ENCODE assay signal across 32 cellular contexts in the genomic region with DNA sequence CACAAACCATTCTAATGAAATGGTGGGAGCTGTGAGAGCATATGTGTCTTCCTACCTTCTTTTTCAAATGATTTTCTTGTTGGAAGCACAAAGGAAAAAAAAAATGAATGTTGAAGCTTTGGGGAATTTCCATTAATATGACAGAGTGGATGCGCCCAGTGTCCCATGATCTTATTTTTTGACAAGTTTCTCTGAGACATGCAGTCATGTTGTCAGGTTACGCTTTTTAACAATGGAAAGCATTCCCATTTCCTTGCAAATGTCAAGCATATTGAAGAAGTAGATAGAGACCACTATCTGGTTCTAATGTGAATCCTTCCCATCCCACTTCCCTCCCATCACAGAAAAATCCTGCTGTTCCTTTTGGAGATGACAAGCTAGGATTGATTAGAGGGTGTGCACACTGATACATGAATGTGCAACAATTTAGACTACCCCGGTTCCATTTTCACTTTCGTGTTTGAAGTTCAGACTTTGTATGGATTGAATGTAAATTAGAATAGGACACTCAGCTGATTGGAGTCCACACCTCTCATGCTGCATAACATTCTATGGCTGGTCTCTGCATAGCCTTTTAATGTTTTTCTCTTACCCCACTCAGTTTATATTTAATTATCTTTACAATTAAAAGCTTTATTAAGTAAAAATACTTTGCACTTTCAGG.
"Had no signal": no experiment of that assay in that cellular context is flagged by ENCODE, and none has a peak within 500 bp of the region (broad histone marks: within the 10 kb centered on the region; RNA-seq: fewer than 3 reads in every experiment).

No MANE protein-coding gene starts in this region.

- ATAC-seq: activated CD8-positive, alpha-beta T cell treated with anti-CD3 and anti-CD28 coated beads for 36 hours; activated naive CD4-positive, alpha-beta T cell treated with anti-CD3 and anti-CD28 coated beads, Interleukin-2, amount 50 U/mL, for 72 hours; activated T-cell treated with anti-CD3 and anti-CD28 coated beads, Interleukin-2, amount 50 U/mL, for 4 hours; activated T-cell treated with anti-CD3 and anti-CD28 coated beads, Interleukin-2, amount 50 U/mL, for 72 hours; activated T-helper 17 cell treated with anti-CD3 and anti-CD28 coated beads, Interleukin-2, amount 50 U/mL, for 72 hours had no signal

- H3K27me3 ChIP-seq: adrenal gland, body of pancreas, brain microvascular endothelial cell, breast epithelium had no signal

- H3K4me3 ChIP-seq: adrenal gland, body of pancreas, breast epithelium had no signal

- H3K4me1 ChIP-seq: adrenal gland, body of pancreas, breast epithelium had no signal

- H3K9me3 ChIP-seq: adrenal gland, body of pancreas had no signal

- H3K36me3 ChIP-seq: adrenal gland, brain microvascular endothelial cell, breast epithelium had no signal

- H3K27ac ChIP-seq: adrenal gland, brain microvascular endothelial cell, breast epithelium had no signal

- FAIRE-seq: astrocyte, TTC549 had no signal

- DNase-seq: activated B cell treated with CpG ODN at 0.5 μM for 24 hours; activated CD4-positive, alpha-beta memory T cell treated with anti-CD3 and anti-CD28 coated beads for 36 hours; activated CD4-positive, alpha-beta T cell treated with anti-CD3 and anti-CD28 coated beads for 4 hours; activated CD4-positive, alpha-beta T cell treated with anti-CD3 and anti-CD28 coated beads, Interleukin-2, amount 10 ng/mL, durations not matched to agents 24 days and 14 days; activated CD4-positive, alpha-beta T cell treated with anti-CD3 and anti-CD28 coated beads, Interleukin-2, amount 50 U/mL, for 1 hour; activated CD4-positive, alpha-beta T cell treated with anti-CD3 and anti-CD28 coated beads, Interleukin-2, amount 50 U/mL, for 4 hours; activated CD4-positive, CD25-positive, alpha-beta regulatory T cell treated with anti-CD3 and anti-CD28 coated beads, Interleukin-2, amount 50 U/mL, for 72 hours; activated CD8-positive, alpha-beta memory T cell treated with anti-CD3 and anti-CD28 coated beads, Interleukin-2, amount 50 U/mL, for 4 hours; activated CD8-positive, alpha-beta T cell treated with anti-CD3 and anti-CD28 coated beads for 36 hours; activated effector memory CD4-positive, alpha-beta T cell treated with anti-CD3 and anti-CD28 coated beads, Interleukin-2, amount 50 U/mL, for 16 hours; activated gamma-delta T cell treated with Interleukin-2 at 50 U/mL for 16 hours; activated naive CD4-positive, alpha-beta T cell; activated naive CD4-positive, alpha-beta T cell treated with anti-CD3 and anti-CD28 coated beads for 36 hours; activated naive CD4-positive, alpha-beta T cell treated with anti-CD3 and anti-CD28 coated beads, Interleukin-2, amount 50 U/mL, for 16 hours; activated naive CD8-positive, alpha-beta T cell treated with anti-CD3 and anti-CD28 coated beads for 36 hours; activated T-cell treated with anti-CD3 and anti-CD28 coated beads for 4 hours; activated T-cell treated with anti-CD3 and anti-CD28 coated beads, Interleukin-2, amount 50 U/mL, for 1 hour; activated T-cell treated with anti-CD3 and anti-CD28 coated beads, Interleukin-2, amount 50 U/mL, for 4 hours; activated T-cell treated with anti-CD3 and anti-CD28 coated beads, Interleukin-2, amount 50 U/mL, for 72 hours; adrenal gland; amniotic stem cell; aorta; body of pancreas; brain microvascular endothelial cell; central memory CD4-positive, alpha-beta T cell; T-helper 2 cell; T-helper 9 cell had no signal
